ENCODE assay signal across 2 cellular contexts in the genomic region with DNA sequence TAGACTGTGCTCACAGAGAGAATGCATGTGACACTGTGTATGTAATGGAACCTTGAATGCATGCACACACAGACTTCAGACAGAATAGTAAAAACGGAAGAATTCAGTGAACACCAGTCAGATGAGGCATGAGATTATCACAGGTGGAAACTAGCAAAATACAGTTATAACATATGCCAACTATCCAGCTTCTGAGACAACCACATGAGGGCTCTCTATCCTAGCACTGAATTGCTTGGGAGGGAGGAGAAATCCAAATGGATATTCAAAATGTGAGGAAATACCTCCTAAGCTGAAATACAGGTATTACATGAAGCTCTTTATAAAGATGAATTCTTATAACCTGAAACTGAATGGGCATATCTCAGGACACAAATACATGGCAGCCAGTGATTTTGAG.
TF ChIP-seq lines count a peak whose summit lies in the region.

No MANE protein-coding gene starts in this region.

TF ChIP-seq in HCT116, 20 proteins besides CTCF, POLR2A, EP300 and RAD21:
- TF ChIP-seq YY1 (IDR thresholded peaks at IDR 0.05; ENCODE audit: extremely low read depth, insufficient replicate concordance, low read depth, low read length): no peak
- no peak for TF ChIP-seq CEBPB (IDR thresholded peaks at IDR 0.05; ENCODE audit: low read depth)
- TF ChIP-seq SRF (IDR thresholded peaks at IDR 0.05; ENCODE audit: low read depth): no peak
- no peak for TF ChIP-seq FOSL1 (IDR thresholded peaks at IDR 0.05; ENCODE audit: low read depth)
- no peak for TF ChIP-seq SIN3A (IDR thresholded peaks at IDR 0.05; ENCODE audit: low read depth)
- TF ChIP-seq, protein P1, sequence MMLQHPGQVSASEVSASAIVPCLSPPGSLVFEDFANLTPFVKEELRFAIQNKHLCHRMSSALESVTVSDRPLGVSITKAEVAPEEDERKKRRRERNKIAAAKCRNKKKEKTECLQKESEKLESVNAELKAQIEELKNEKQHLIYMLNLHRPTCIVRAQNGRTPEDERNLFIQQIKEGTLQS (IDR thresholded peaks at IDR 0.05): no peak
- no peak for TF ChIP-seq CBX3 (IDR thresholded peaks at IDR 0.05; ENCODE audit: low read depth)
- no peak for TF ChIP-seq ZNF274 (IDR thresholded peaks at IDR 0.05; ENCODE audit: low read depth, low read length)
TF ChIP-seq in HCT116: peak in this region for 0.

TF ChIP-seq in GM12878, 131 proteins besides CTCF, POLR2A, EP300 and RAD21:
- TF ChIP-seq BACH1 (IDR thresholded peaks at IDR 0.05; ENCODE audit: borderline replicate concordance) (no peak), HDGF (IDR thresholded peaks at IDR 0.05) (no peak), ETV6 (conservative IDR thresholded peaks at IDR 0.05 in 1 of 2, IDR thresholded peaks at IDR 0.05 in 1 of 2; ENCODE audit: borderline replicate concordance in 1 of 2, low read depth in 1 of 2) (no peak), MEF2B (IDR thresholded peaks at IDR 0.05; ENCODE audit: partially characterized antibody, poor library complexity, severe bottlenecking) (no peak), LARP7 (IDR thresholded peaks at IDR 0.05) (no peak), YY1 (IDR thresholded peaks at IDR 0.05; ENCODE audit: low read depth, low read length) (no peak), NFXL1 (IDR thresholded peaks at IDR 0.05; ENCODE audit: borderline replicate concordance) (no peak), CBX5 (IDR thresholded peaks at IDR 0.05; ENCODE audit: low read depth) (no peak), SMC3 (IDR thresholded peaks at IDR 0.05; ENCODE audit: borderline replicate concordance, low read length) (no peak)
- TF ChIP-seq, protein P2, sequence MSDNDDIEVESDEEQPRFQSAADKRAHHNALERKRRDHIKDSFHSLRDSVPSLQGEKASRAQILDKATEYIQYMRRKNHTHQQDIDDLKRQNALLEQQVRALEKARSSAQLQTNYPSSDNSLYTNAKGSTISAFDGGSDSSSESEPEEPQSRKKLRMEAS (IDR thresholded peaks at IDR 0.05; ENCODE audit: low read depth, low read length): no peak
